ENCODE assay signal across 9 cellular contexts in genomic region chr11:63869686-63870085, GRCh38. TPM values are rescaled to one million over a fixed set of nuclear protein-coding genes. Genes with fewer than 3 reads are reported as not detected.
DNase-seq lines count a peak whose midpoint lies in the region; ATAC-seq and TF ChIP-seq lines count a peak whose summit lies in the region.
"Had no signal": no experiment of that assay in that cellular context is flagged by ENCODE, and none has a peak within 500 bp of the region (broad histone marks: within the 10 kb centered on the region; RNA-seq: fewer than 3 reads in every experiment).

No MANE protein-coding gene starts in this region.

- H3K27me3 ChIP-seq in AG04450 (ENCODE audit: control insufficient read depth, insufficient read depth, low read length) (no peaks in the 10 kb centered on the region), KMS-11 (ENCODE audit: insufficient read depth, low read depth) (no peaks in the 10 kb centered on the region)

- H3K4me3 ChIP-seq in AG04450 (ENCODE audit: low read depth, low read length) (no peak overlapping the region), KMS-11 (IDR thresholded peaks at IDR 0.05; ENCODE audit: insufficient read depth, low read depth, low read length) (no peak overlapping the region), mucosa of descending colon (no peak overlapping the region)

- H4K20me1 ChIP-seq in KMS-11 (ENCODE audit: insufficient read depth) = peaks cover 11% of the 10 kb centered on the region; the same call in 1 of the 2 replicates

- H3K27me3 Mint-ChIP-seq in progenitor cell of endocrine pancreas = no peaks in the 10 kb centered on the region

- no peaks in the 10 kb centered on the region for H3K36me3 Mint-ChIP-seq in progenitor cell of endocrine pancreas (ENCODE audit: insufficient read depth)

- H3K79me2 ChIP-seq in KMS-11 (ENCODE audit: insufficient read depth, low read depth) = peaks cover 76% of the 10 kb centered on the region

- peaks cover 42% of the 10 kb centered on the region for H3K4me1 Mint-ChIP-seq in progenitor cell of endocrine pancreas (ENCODE audit: low read depth)

- ATAC-seq in mucosa of descending colon = no peak
- no peak for ATAC-seq in GM19324 (IDR thresholded peaks at IDR 0.05; ENCODE audit: low FRiP score, unreplicated experiment)
- no peak for ATAC-seq in HG02885 (IDR thresholded peaks at IDR 0.05; ENCODE audit: poor library complexity, unreplicated experiment)

- H3K4me2 ChIP-seq in KMS-11 = peak overlapping the region; percentile 17; the same call in 1 of the 2 replicates

- no peak overlapping the region for H3K27ac Mint-ChIP-seq in progenitor cell of endocrine pancreas

- H3K9me3 Mint-ChIP-seq in progenitor cell of endocrine pancreas (ENCODE audit: low read depth) = no peaks in the 10 kb centered on the region

- no peaks in the 10 kb centered on the region for H3K36me3 ChIP-seq in KMS-11 (ENCODE audit: insufficient read depth)
- H3K36me3 ChIP-seq in mucosa of descending colon (ENCODE audit: low read depth) = no peaks in the 10 kb centered on the region

- H3K27ac ChIP-seq in AG04450 (ENCODE audit: low read depth, low read length) (peak overlapping the region; percentile 31), KMS-11 (no peak overlapping the region)

- DNase-seq in AG04450 (ENCODE audit: low read depth, low spot score) = no peak
- DNase-seq in activated effector memory CD4-positive, alpha-beta T cell treated with Interleukin-2 at 50 U/mL for 16 hours = peak; percentile 54
- peak in 2 of 3 donors; percentile 37 to 61 for DNase-seq in mucosa of descending colon
- no peak for DNase-seq in amniotic stem cell (lab: John Stamatoyannopoulos, UW)
- no peak for DNase-seq in progenitor cell of endocrine pancreas (ENCODE audit: low spot score, unreplicated experiment)
- DNase-seq: SHP77 had no signal

- POLR2A ChIA-PET in AG04450 (lab: Yijun Ruan, JAX) = no interaction called here

- CTCF ChIA-PET in AG04450 (lab: Charles Lee) = no interaction called here

- no peaks in the 10 kb centered on the region for H3K9me3 ChIP-seq in AG04450 (ENCODE audit: control insufficient read depth, insufficient read depth, low read length)
- H3K9me3 ChIP-seq in mucosa of descending colon = no peaks in the 10 kb centered on the region

- peaks cover 84% of the 10 kb centered on the region for H3K4me1 ChIP-seq in KMS-11 (ENCODE audit: low read depth, poor library complexity, severe bottlenecking)
- H3K4me1 ChIP-seq in mucosa of descending colon (ENCODE audit: low read depth) = peaks cover 80% of the 10 kb centered on the region

- no peak overlapping the region for H3K4me3 Mint-ChIP-seq in progenitor cell of endocrine pancreas (ENCODE audit: low read depth)

- intact Hi-C loops in mucosa of descending colon (cut with DNase I, micrococcal nuclease) = no loop called here

- no peak overlapping the region for H2AFZ ChIP-seq in KMS-11 (ENCODE audit: low read depth)

- no peak overlapping the region for H3K9ac ChIP-seq in KMS-11

- no peak for TF ChIP-seq CTCF in AG04450 (IDR thresholded peaks at IDR 0.05; ENCODE audit: low read depth, low read length)
- TF ChIP-seq CTCF in KMS-11 (conservative IDR thresholded peaks at IDR 0.05; ENCODE audit: low read depth, low read length) = no peak
- TF ChIP-seq CTCF in mucosa of descending colon (IDR thresholded peaks at IDR 0.05) = no peak
- no peak for TF ChIP-seq CTCF in progenitor cell of endocrine pancreas (IDR thresholded peaks at IDR 0.05; ENCODE audit: unreplicated experiment)

RNA-seq across cellular contexts. Expression of gene MARK2, which starts 30.8 kb away (rescaled TPM):
- polyA plus RNA-seq in AG04450 (2011; rRNA removed) = 14.5 and 16.5 TPM in 2 replicates
- polyA minus RNA-seq in AG04450 (2011; rRNA and poly(A)+ RNA removed) = 16.7 and 17.9 TPM in 2 replicates
- total RNA-seq in mucosa of descending colon (100 to 1,000 TPM in 1 of 3 donors, 10 to 100 TPM in 2; 71.9 to 111 (median 94.5) TPM), progenitor cell of endocrine pancreas (55.5 and 59.1 TPM in 2 replicates)

RNA-seq across cellular contexts. Expression of gene RCOR2, which starts 47.3 kb away (rescaled TPM):
- 4.4 and 5.2 TPM in 2 replicates for polyA plus RNA-seq in AG04450 (2011; rRNA removed)
- polyA minus RNA-seq in AG04450 (2011; rRNA and poly(A)+ RNA removed) = 6.6 TPM in 2 replicates
- total RNA-seq in mucosa of descending colon (1 to 10 TPM; 1.2 to 3.7 (median 1.6) TPM), progenitor cell of endocrine pancreas (39.4 and 39.7 TPM in 2 replicates)

RNA-seq across cellular contexts. Expression of gene SPINDOC, which starts 56.4 kb away (rescaled TPM):
- polyA plus RNA-seq in AG04450 (2011; rRNA removed) = 15.8 and 20.9 TPM in 2 replicates
- 9.1 and 11.2 TPM in 2 replicates for polyA minus RNA-seq in AG04450 (2011; rRNA and poly(A)+ RNA removed)
- total RNA-seq in mucosa of descending colon (10 to 100 TPM in 1 of 3 donors, 1 to 10 TPM in 2; 5.8 to 22.3 (median 7.0) TPM), progenitor cell of endocrine pancreas (75.3 and 77.8 TPM in 2 replicates)

Comparison
In these comparisons a context has a peak if more than half of its experiments do, and no peak if none do; other contexts are left out.
1. DNase-seq: peak in activated effector memory CD4-positive, alpha-beta T cell treated with Interleukin-2 at 50 U/mL for 16 hours (single experiment) and mucosa of descending colon (2 of 3); none in AG04450 (single experiment), amniotic stem cell (single experiment) and progenitor cell of endocrine pancreas (single experiment).